ENCODE assay signal across 1 cellular context in the genomic region with DNA sequence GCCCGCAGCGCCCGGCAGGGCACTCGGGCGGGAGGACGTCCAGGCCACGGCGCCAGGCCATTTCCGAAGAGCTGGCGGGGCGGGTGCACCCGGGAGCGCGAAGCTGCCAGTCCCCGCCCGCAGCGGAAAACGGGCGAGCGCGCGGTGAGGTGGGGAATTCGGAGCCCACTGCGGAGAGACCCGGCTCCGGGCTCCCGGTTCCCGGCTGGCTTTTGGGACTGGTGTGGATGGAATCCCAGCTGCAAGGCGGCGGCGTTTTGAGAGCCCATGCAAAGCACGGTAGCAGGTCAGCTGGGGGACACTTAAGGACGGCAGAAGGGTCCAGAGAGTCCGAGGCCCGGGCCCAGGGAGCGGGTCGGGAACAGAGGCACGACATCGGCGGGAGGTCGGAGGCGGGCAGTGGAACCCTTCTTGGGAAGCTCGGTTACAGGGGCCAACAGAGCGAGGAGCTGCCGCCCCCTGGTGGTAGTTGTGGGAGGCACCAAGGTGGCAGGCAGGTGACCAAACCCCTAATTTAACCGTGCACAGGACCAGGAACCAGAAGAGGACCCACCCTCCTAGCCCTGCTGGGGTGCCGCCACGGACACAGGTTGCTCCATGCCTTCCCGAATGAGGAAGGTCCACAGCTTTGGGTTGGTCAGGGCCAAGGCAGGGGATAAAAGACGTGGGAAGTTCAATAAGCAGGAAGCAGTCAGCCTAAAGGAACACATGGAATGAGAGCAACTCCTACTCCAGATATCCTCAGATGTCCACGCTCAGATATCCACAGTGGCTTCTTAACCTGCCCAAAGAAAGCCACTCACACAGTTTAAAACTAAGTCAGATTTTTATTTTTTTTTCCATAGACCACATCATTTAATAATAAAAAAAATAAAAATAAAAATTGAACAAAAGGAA.
TF ChIP-seq lines count a peak whose summit lies in the region.

No MANE protein-coding gene starts in this region.

TF ChIP-seq in GM12878, 131 proteins besides CTCF, POLR2A, EP300 and RAD21 (continues in another document):
- TF ChIP-seq ZNF274 (IDR thresholded peaks at IDR 0.05; ENCODE audit: insufficient read depth, insufficient read length) (no peak), ZNF24 (IDR thresholded peaks at IDR 0.05) (no peak), ZNF384 (IDR thresholded peaks at IDR 0.05; ENCODE audit: borderline replicate concordance, low read depth, low read length) (no peak), SP1 (IDR thresholded peaks at IDR 0.05; ENCODE audit: low read depth, low read length) (no peak), SPI1 (IDR thresholded peaks at IDR 0.05; ENCODE audit: borderline replicate concordance, insufficient read depth, low read depth, low read length) (no peak), PAX8 (IDR thresholded peaks at IDR 0.05) (no peak), ZSCAN29 (IDR thresholded peaks at IDR 0.05) (no peak), KAT2A (conservative IDR thresholded peaks at IDR 0.05; ENCODE audit: control insufficient read depth, low read depth, low read length) (no peak), GABPA (IDR thresholded peaks at IDR 0.05; ENCODE audit: low read depth) (no peak), RELA (IDR thresholded peaks at IDR 0.05; ENCODE audit: borderline replicate concordance, partially characterized antibody) (peak; percentile 28), ZZZ3 (IDR thresholded peaks at IDR 0.05; ENCODE audit: control insufficient read depth, insufficient read length, low read depth) (no peak), WRNIP1 (IDR thresholded peaks at IDR 0.05; ENCODE audit: borderline replicate concordance, low read depth, low read length) (no peak), JUNB (IDR thresholded peaks at IDR 0.05) (no peak), BHLHE40 (IDR thresholded peaks at IDR 0.05; ENCODE audit: borderline replicate concordance in 1 of 2, low read depth in 2 of 2, low read length in 1 of 2) (peak; percentile 89 to 93), IKZF2 (IDR thresholded peaks at IDR 0.05) (peak; percentile 79 to 81), FOXK2 (IDR thresholded peaks at IDR 0.05) (0 out of 2 replicates have a peak, but pooled peaks have one; percentile 32), CREM (IDR thresholded peaks at IDR 0.05; ENCODE audit: low read depth) (0 out of 2 replicates have a peak, but pooled peaks have one; percentile 11), EED (IDR thresholded peaks at IDR 0.05; ENCODE audit: low read depth) (peak; percentile 76; the same call in 1 of the 2 replicates), CHD2 (IDR thresholded peaks at IDR 0.05; ENCODE audit: borderline replicate concordance, low read depth, low read length) (no peak), RFX5 (IDR thresholded peaks at IDR 0.05; ENCODE audit: low read depth, low read length) (no peak), CREB1 (IDR thresholded peaks at IDR 0.05; ENCODE audit: low read depth) (peak; percentile 10; the same call in 1 of the 2 replicates)
- TF ChIP-seq, protein P1, sequence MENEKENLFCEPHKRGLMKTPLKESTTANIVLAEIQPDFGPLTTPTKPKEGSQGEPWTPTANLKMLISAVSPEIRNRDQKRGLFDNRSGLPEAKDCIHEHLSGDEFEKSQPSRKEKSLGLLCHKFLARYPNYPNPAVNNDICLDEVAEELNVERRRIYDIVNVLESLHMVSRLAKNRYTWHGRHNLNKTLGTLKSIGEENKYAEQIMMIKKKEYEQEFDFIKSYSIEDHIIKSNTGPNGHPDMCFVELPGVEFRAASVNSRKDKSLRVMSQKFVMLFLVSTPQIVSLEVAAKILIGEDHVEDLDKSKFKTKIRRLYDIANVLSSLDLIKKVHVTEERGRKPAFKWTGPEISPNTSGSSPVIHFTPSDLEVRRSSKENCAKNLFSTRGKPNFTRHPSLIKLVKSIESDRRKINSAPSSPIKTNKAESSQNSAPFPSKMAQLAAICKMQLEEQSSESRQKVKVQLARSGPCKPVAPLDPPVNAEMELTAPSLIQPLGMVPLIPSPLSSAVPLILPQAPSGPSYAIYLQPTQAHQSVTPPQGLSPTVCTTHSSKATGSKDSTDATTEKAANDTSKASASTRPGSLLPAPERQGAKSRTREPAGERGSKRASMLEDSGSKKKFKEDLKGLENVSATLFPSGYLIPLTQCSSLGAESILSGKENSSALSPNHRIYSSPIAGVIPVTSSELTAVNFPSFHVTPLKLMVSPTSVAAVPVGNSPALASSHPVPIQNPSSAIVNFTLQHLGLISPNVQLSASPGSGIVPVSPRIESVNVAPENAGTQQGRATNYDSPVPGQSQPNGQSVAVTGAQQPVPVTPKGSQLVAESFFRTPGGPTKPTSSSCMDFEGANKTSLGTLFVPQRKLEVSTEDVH (IDR thresholded peaks at IDR 0.05; ENCODE audit: low read depth, partially characterized antibody): peak; percentile 46
- TF ChIP-seq, protein P2, sequence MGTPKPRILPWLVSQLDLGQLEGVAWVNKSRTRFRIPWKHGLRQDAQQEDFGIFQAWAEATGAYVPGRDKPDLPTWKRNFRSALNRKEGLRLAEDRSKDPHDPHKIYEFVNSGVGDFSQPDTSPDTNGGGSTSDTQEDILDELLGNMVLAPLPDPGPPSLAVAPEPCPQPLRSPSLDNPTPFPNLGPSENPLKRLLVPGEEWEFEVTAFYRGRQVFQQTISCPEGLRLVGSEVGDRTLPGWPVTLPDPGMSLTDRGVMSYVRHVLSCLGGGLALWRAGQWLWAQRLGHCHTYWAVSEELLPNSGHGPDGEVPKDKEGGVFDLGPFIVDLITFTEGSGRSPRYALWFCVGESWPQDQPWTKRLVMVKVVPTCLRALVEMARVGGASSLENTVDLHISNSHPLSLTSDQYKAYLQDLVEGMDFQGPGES (IDR thresholded peaks at IDR 0.05): no peak
- TF ChIP-seq, protein P3, sequence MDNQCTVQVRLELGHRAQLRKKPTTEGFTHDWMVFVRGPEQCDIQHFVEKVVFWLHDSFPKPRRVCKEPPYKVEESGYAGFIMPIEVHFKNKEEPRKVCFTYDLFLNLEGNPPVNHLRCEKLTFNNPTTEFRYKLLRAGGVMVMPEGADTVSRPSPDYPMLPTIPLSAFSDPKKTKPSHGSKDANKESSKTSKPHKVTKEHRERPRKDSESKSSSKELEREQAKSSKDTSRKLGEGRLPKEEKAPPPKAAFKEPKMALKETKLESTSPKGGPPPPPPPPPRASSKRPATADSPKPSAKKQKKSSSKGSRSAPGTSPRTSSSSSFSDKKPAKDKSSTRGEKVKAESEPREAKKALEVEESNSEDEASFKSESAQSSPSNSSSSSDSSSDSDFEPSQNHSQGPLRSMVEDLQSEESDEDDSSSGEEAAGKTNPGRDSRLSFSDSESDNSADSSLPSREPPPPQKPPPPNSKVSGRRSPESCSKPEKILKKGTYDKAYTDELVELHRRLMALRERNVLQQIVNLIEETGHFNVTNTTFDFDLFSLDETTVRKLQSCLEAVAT (IDR thresholded peaks at IDR 0.05): peak; percentile 34; the same call in 1 of the 2 replicates
- TF ChIP-seq, protein P4, sequence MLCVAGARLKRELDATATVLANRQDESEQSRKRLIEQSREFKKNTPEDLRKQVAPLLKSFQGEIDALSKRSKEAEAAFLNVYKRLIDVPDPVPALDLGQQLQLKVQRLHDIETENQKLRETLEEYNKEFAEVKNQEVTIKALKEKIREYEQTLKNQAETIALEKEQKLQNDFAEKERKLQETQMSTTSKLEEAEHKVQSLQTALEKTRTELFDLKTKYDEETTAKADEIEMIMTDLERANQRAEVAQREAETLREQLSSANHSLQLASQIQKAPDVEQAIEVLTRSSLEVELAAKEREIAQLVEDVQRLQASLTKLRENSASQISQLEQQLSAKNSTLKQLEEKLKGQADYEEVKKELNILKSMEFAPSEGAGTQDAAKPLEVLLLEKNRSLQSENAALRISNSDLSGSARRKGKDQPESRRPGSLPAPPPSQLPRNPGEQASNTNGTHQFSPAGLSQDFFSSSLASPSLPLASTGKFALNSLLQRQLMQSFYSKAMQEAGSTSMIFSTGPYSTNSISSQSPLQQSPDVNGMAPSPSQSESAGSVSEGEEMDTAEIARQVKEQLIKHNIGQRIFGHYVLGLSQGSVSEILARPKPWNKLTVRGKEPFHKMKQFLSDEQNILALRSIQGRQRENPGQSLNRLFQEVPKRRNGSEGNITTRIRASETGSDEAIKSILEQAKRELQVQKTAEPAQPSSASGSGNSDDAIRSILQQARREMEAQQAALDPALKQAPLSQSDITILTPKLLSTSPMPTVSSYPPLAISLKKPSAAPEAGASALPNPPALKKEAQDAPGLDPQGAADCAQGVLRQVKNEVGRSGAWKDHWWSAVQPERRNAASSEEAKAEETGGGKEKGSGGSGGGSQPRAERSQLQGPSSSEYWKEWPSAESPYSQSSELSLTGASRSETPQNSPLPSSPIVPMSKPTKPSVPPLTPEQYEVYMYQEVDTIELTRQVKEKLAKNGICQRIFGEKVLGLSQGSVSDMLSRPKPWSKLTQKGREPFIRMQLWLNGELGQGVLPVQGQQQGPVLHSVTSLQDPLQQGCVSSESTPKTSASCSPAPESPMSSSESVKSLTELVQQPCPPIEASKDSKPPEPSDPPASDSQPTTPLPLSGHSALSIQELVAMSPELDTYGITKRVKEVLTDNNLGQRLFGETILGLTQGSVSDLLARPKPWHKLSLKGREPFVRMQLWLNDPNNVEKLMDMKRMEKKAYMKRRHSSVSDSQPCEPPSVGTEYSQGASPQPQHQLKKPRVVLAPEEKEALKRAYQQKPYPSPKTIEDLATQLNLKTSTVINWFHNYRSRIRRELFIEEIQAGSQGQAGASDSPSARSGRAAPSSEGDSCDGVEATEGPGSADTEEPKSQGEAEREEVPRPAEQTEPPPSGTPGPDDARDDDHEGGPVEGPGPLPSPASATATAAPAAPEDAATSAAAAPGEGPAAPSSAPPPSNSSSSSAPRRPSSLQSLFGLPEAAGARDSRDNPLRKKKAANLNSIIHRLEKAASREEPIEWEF (IDR thresholded peaks at IDR 0.05; ENCODE audit: insufficient replicate concordance, low read depth, low read length): no peak
- TF ChIP-seq, protein P5, sequence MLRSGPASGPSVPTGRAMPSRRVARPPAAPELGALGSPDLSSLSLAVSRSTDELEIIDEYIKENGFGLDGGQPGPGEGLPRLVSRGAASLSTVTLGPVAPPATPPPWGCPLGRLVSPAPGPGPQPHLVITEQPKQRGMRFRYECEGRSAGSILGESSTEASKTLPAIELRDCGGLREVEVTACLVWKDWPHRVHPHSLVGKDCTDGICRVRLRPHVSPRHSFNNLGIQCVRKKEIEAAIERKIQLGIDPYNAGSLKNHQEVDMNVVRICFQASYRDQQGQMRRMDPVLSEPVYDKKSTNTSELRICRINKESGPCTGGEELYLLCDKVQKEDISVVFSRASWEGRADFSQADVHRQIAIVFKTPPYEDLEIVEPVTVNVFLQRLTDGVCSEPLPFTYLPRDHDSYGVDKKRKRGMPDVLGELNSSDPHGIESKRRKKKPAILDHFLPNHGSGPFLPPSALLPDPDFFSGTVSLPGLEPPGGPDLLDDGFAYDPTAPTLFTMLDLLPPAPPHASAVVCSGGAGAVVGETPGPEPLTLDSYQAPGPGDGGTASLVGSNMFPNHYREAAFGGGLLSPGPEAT (IDR thresholded peaks at IDR 0.05; ENCODE audit: low read depth): peak; percentile 43
- TF ChIP-seq, protein P6, sequence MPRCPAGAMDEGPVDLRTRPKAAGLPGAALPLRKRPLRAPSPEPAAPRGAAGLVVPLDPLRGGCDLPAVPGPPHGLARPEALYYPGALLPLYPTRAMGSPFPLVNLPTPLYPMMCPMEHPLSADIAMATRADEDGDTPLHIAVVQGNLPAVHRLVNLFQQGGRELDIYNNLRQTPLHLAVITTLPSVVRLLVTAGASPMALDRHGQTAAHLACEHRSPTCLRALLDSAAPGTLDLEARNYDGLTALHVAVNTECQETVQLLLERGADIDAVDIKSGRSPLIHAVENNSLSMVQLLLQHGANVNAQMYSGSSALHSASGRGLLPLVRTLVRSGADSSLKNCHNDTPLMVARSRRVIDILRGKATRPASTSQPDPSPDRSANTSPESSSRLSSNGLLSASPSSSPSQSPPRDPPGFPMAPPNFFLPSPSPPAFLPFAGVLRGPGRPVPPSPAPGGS (IDR thresholded peaks at IDR 0.05; ENCODE audit: borderline replicate concordance, insufficient read depth, low read depth, low read length, poor library complexity, severe bottlenecking): peak; percentile 80
- TF ChIP-seq, protein P7, sequence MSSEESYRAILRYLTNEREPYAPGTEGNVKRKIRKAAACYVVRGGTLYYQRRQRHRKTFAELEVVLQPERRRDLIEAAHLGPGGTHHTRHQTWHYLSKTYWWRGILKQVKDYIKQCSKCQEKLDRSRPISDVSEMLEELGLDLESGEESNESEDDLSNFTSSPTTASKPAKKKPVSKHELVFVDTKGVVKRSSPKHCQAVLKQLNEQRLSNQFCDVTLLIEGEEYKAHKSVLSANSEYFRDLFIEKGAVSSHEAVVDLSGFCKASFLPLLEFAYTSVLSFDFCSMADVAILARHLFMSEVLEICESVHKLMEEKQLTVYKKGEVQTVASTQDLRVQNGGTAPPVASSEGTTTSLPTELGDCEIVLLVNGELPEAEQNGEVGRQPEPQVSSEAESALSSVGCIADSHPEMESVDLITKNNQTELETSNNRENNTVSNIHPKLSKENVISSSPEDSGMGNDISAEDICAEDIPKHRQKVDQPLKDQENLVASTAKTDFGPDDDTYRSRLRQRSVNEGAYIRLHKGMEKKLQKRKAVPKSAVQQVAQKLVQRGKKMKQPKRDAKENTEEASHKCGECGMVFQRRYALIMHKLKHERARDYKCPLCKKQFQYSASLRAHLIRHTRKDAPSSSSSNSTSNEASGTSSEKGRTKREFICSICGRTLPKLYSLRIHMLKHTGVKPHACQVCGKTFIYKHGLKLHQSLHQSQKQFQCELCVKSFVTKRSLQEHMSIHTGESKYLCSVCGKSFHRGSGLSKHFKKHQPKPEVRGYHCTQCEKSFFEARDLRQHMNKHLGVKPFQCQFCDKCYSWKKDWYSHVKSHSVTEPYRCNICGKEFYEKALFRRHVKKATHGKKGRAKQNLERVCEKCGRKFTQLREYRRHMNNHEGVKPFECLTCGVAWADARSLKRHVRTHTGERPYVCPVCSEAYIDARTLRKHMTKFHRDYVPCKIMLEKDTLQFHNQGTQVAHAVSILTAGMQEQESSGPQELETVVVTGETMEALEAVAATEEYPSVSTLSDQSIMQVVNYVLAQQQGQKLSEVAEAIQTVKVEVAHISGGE (CRISPR knock-in tag; IDR thresholded peaks at IDR 0.05): no peak
- TF ChIP-seq, protein P8, sequence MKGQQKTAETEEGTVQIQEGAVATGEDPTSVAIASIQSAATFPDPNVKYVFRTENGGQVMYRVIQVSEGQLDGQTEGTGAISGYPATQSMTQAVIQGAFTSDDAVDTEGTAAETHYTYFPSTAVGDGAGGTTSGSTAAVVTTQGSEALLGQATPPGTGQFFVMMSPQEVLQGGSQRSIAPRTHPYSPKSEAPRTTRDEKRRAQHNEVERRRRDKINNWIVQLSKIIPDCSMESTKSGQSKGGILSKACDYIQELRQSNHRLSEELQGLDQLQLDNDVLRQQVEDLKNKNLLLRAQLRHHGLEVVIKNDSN (IDR thresholded peaks at IDR 0.05; ENCODE audit: borderline replicate concordance, extremely low read length, insufficient read depth, low read depth, low read length): no peak
- TF ChIP-seq, protein P9, sequence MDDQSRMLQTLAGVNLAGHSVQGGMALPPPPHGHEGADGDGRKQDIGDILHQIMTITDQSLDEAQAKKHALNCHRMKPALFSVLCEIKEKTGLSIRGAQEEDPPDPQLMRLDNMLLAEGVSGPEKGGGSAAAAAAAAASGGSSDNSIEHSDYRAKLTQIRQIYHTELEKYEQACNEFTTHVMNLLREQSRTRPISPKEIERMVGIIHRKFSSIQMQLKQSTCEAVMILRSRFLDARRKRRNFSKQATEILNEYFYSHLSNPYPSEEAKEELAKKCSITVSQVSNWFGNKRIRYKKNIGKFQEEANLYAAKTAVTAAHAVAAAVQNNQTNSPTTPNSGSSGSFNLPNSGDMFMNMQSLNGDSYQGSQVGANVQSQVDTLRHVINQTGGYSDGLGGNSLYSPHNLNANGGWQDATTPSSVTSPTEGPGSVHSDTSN (IDR thresholded peaks at IDR 0.05; ENCODE audit: insufficient replicate concordance, low read depth, low read length): no peak
